In genomic region chr7:30172451-30172850, GRCh38 we compare ENCODE assay signal across 13 cellular contexts. TPM values are rescaled to one million over a fixed set of nuclear protein-coding genes. Genes with fewer than 3 reads are reported as not detected.
DNase-seq lines count a peak whose midpoint lies in the region; ATAC-seq and TF ChIP-seq lines count a peak whose summit lies in the region.
"Had no signal": no experiment of that assay in that cellular context is flagged by ENCODE, and none has a peak within 500 bp of the region (broad histone marks: within the 10 kb centered on the region; RNA-seq: fewer than 3 reads in every experiment).

No MANE protein-coding gene starts in this region.

- H3K27me3 ChIP-seq in Karpas-422 (ENCODE audit: low read length) = no peaks in the 10 kb centered on the region
- H3K27me3 ChIP-seq: brain microvascular endothelial cell, upper lobe of right lung had no signal

- H3K36me3 Mint-ChIP-seq in progenitor cell of endocrine pancreas (ENCODE audit: insufficient read depth) = no peaks in the 10 kb centered on the region

- H3K9ac ChIP-seq in Karpas-422 (ENCODE audit: low read length) = peak overlapping the region; percentile 58

- peak overlapping the region; percentile 27 for H3K27ac Mint-ChIP-seq in progenitor cell of endocrine pancreas
- H3K27ac Mint-ChIP-seq: nephron progenitor cell had no signal

- H3K4me1 Mint-ChIP-seq in progenitor cell of endocrine pancreas (ENCODE audit: low read depth) = peaks cover 4% of the 10 kb centered on the region

- H2AFZ ChIP-seq in Karpas-422 (ENCODE audit: low read length) = no peak overlapping the region

- H3K4me2 ChIP-seq in Karpas-422 (ENCODE audit: low read depth, low read length, poor library complexity, severe bottlenecking) = peak overlapping the region; percentile 52

- H3K36me3 ChIP-seq in Karpas-422 (ENCODE audit: insufficient read depth, low read length) = no peaks in the 10 kb centered on the region
- H3K36me3 ChIP-seq: brain microvascular endothelial cell, HAP-1, upper lobe of right lung had no signal

- peaks cover 83% of the 10 kb centered on the region for H3K4me1 ChIP-seq in Karpas-422 (ENCODE audit: low read length)

- H3K4me3 Mint-ChIP-seq in progenitor cell of endocrine pancreas (ENCODE audit: low read depth) = no peak overlapping the region
- H3K4me3 Mint-ChIP-seq: nephron progenitor cell had no signal

- H3K9me3 ChIP-seq in Karpas-422 (ENCODE audit: low read length) = no peaks in the 10 kb centered on the region
- H3K9me3 ChIP-seq: HAP-1, upper lobe of right lung had no signal

- H3K9me2 ChIP-seq in Karpas-422 (replicated peaks; ENCODE audit: insufficient read depth, low read length) = no peaks in the 10 kb centered on the region

- H3K9me3 Mint-ChIP-seq in progenitor cell of endocrine pancreas (ENCODE audit: low read depth) = no peaks in the 10 kb centered on the region
- H3K9me3 Mint-ChIP-seq: nephron progenitor cell had no signal

- no peaks in the 10 kb centered on the region for H4K20me1 ChIP-seq in Karpas-422 (ENCODE audit: insufficient read depth, low read depth, low read length)

- H3K27ac ChIP-seq in Karpas-422 (ENCODE audit: low read length) = peak overlapping the region; percentile 92
- H3K27ac ChIP-seq in cingulate gyrus (ENCODE audit: low read depth, low read length) = peak overlapping the region; percentile 93
- H3K27ac ChIP-seq: brain microvascular endothelial cell, upper lobe of right lung had no signal

- H3K4me3 ChIP-seq in Karpas-422 (ENCODE audit: low read length) = no peak overlapping the region
- H3K4me3 ChIP-seq: HAP-1, upper lobe of right lung had no signal

- ATAC-seq in GM21576 (IDR thresholded peaks at IDR 0.05; ENCODE audit: unreplicated experiment) = no peak

- no peaks in the 10 kb centered on the region; the same call in 1 of the 2 replicates for H3K79me2 ChIP-seq in Karpas-422 (ENCODE audit: low read length)

- no peak for TF ChIP-seq CTCF in progenitor cell of endocrine pancreas (IDR thresholded peaks at IDR 0.05; ENCODE audit: unreplicated experiment)

- H3K27me3 Mint-ChIP-seq in progenitor cell of endocrine pancreas = peaks cover 3% of the 10 kb centered on the region

- DNase-seq in COLO668 (lab: John Stamatoyannopoulos, UW; ENCODE audit: unreplicated experiment) (peak; percentile 45), Karpas-422 (no peak), progenitor cell of endocrine pancreas (ENCODE audit: low spot score, unreplicated experiment) (no peak), RPMI8226 (no peak), AML-193 (lab: John Stamatoyannopoulos, UW) (no peak)
- DNase-seq in effector CD8-positive, alpha-beta T cell (lab: John Stamatoyannopoulos, UW) = no peak
- DNase-seq: nephron progenitor cell; stimulated activated CD4-positive, alpha-beta T cell treated with anti-CD3 and anti-CD28 coated beads, Interleukin-4, amount 100 ng/mL, for 1 hour had no signal

RNA-seq across cellular contexts. Expression of gene MTURN, which starts 37.7 kb away (rescaled TPM):
- 80.2 and 89.4 TPM in 2 replicates for total RNA-seq in Karpas-422 (2014; rRNA removed; shearing (Covaris generic); ENCODE audit: low replicate concordance)
- 20.0 and 20.1 TPM in 2 replicates for total RNA-seq in progenitor cell of endocrine pancreas
